9 cellular contexts compared by ENCODE assay signal in the genomic region with DNA sequence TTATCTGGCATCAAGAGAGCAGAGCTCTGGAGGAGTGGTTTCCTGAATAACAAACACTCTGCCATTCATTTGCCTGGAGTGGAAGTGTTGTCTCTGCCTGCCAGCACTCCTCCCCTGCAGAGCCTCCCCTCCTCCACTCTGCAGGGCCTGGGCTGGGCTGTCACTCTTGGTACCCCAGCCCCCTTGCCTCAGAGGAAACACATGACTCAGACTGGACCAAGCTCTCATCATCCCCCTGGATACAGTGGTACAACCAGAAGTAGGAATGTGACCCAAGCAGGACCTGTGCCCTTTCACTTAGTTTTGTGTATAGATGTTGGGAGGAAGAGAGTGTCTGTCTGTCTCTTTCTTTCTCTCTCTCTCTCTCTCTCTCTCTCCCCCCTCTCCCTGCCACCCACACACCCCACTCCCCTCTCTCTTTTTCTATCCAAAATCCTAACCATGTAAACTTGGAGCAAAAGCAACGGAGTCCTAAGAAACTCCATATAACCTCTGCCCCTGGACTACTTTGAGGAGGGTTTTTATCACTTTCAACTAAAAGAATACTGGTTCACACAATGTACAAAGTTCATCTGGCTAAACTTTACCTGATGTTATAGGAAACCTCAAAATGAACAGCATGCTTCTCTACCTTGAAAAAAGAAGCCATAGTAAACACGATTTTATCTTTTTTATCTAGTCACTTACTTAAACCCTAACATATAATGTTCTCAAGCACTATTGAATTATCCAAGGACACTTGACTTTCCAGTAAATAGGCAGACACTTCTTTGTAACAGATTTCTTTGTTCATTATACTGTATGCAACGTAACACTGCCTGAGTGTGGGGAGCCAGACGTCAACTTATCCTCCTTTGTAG. TPM values are rescaled to one million over a fixed set of nuclear protein-coding genes. Genes with fewer than 3 reads are reported as not detected.
A peak's percentile ranks its signal among the peaks of the same experiment; 100 is the strongest.
DNase-seq lines count a peak whose midpoint lies in the region; ATAC-seq, FAIRE-seq and TF ChIP-seq lines count a peak whose summit lies in the region.
"Had no signal": no experiment of that assay in that cellular context is flagged by ENCODE, and none has a peak within 500 bp of the region (broad histone marks: within the 10 kb centered on the region; RNA-seq: fewer than 3 reads in every experiment).

No MANE protein-coding gene starts in this region.

- no peaks in the 10 kb centered on the region for H3K4me1 Mint-ChIP-seq in T-cell

- H3K9me3 ChIP-seq in RWPE2 (ENCODE audit: severe bottlenecking) (no peaks in the 10 kb centered on the region), osteoblast (ENCODE audit: low read depth, low read length) (no peaks in the 10 kb centered on the region)

- no peaks in the 10 kb centered on the region for H3K9me3 Mint-ChIP-seq in T-cell

- H3K79me2 ChIP-seq in osteoblast (ENCODE audit: insufficient read depth, low read length), result peaks cover 37% of the 10 kb centered on the region

- POLR2A ChIA-PET in T-cell (lab: Charles Lee), result no interaction called here

- peak overlapping the region; percentile 16 for H3K4me2 ChIP-seq in osteoblast (ENCODE audit: insufficient read depth, low read length)

- CTCF ChIA-PET in T-cell (lab: Charles Lee), result no interaction called here

- FAIRE-seq in HTR-8/SVneo (lab: Jason Lieb, UNC) (no peak), frontal cortex (lab: Jason Lieb, UNC) (no peak)
- FAIRE-seq: endometrium had no signal

- H3K27ac Mint-ChIP-seq in T-cell, result no peak overlapping the region

- H3K4me3 ChIP-seq in RWPE2 (ENCODE audit: severe bottlenecking), result no peak overlapping the region
- no peak overlapping the region for H3K4me3 ChIP-seq in osteoblast (ENCODE audit: insufficient read depth, low read length)

- TF ChIP-seq CTCF in RWPE2 (IDR thresholded peaks at IDR 0.05; ENCODE audit: poor library complexity, severe bottlenecking), result no peak
- no peak for TF ChIP-seq CTCF in osteoblast (IDR thresholded peaks at IDR 0.05; ENCODE audit: extremely low read depth, low read depth, low read length)

- H2AFZ ChIP-seq in osteoblast (ENCODE audit: low read length), result no peak overlapping the region

- no peaks in the 10 kb centered on the region for H3K36me3 Mint-ChIP-seq in T-cell

- H3K4me1 ChIP-seq in RWPE2 (ENCODE audit: insufficient read depth, poor library complexity, severe bottlenecking) (peaks cover 26% of the 10 kb centered on the region), osteoblast (ENCODE audit: insufficient read depth, low read length) (peaks cover 23% of the 10 kb centered on the region)

- no peak overlapping the region for H3K4me3 Mint-ChIP-seq in T-cell

- H3K36me3 ChIP-seq in RWPE2 (ENCODE audit: low read depth) (peaks cover 3% of the 10 kb centered on the region; the same call in 1 of the 2 replicates), osteoblast (ENCODE audit: insufficient read depth, low read length) (no peaks in the 10 kb centered on the region)

- no peaks in the 10 kb centered on the region for H4K20me1 ChIP-seq in osteoblast (ENCODE audit: insufficient read depth, low read length)

- H3K27me3 ChIP-seq in RWPE2 (ENCODE audit: insufficient read depth, poor library complexity, severe bottlenecking), result no peaks in the 10 kb centered on the region
- H3K27me3 ChIP-seq in osteoblast (ENCODE audit: insufficient read depth, low read length), result no peaks in the 10 kb centered on the region

- ATAC-seq in RWPE2 (ENCODE audit: low read depth) (peak; percentile 55), T-cell (replicated peaks in 1 of 4) (no peak), GM18498 (IDR thresholded peaks at IDR 0.05; ENCODE audit: unreplicated experiment) (no peak)

- peaks cover 0 to 6% of the 10 kb centered on the region in 2 donors for H3K27me3 Mint-ChIP-seq in T-cell

- DNase-seq in HTR-8/SVneo (ENCODE audit: insufficient read length, low spot score) (peak; percentile 10), RWPE2 (ENCODE audit: low spot score) (no peak), frontal cortex (ENCODE audit: low spot score in 2 of 2) (peak; percentile 19 to 23), osteoblast (ENCODE audit: insufficient read length, low spot score, missing footprints) (no peak), NCI-H524 treated with DMSO at 0.1 percent for 48 hours (lab: John Stamatoyannopoulos, UW) (no peak), NK-92 (lab: John Stamatoyannopoulos, UW; ENCODE audit: unreplicated experiment) (no peak), T-cell (no peak)

- H3K27ac ChIP-seq in RWPE2 (ENCODE audit: poor library complexity, severe bottlenecking) (peak overlapping the region; percentile 10), osteoblast (ENCODE audit: low read depth, low read length) (no peak overlapping the region)

RNA-seq across cellular contexts. Expression of gene DOCK4, which starts 43.8 kb away (rescaled TPM):
- total RNA-seq in frontal cortex (70.9 TPM), osteoblast (31.5 and 31.8 TPM in 2 replicates), T-cell (1 to 10 TPM in 2 of 5 donors, under 1 TPM in 3; 0.35 to 1.4 (median 0.85) TPM)

RNA-seq across cellular contexts. Expression of gene ZNF277, which starts 44.1 kb away (rescaled TPM):
- 67.3 TPM for total RNA-seq in frontal cortex
- total RNA-seq in osteoblast, result 58.6 and 69.8 TPM in 2 replicates
- 10 to 100 TPM; 26.6 to 31.4 (median 30.2) TPM for total RNA-seq in T-cell

Comparison
In these comparisons a context has a peak if more than half of its experiments do, and no peak if none do; other contexts are left out.
1. DNase-seq: peak in HTR-8/SVneo (single experiment) and frontal cortex (2 of 2); none in RWPE2 (single experiment), osteoblast (single experiment), NCI-H524 treated with DMSO at 0.1 percent for 48 hours (single experiment), NK-92 (single experiment) and T-cell (0 of 34).
2. RNA of gene DOCK4, which starts 43.8 kb away (total RNA-seq): 70.9 TPM in frontal cortex (single experiment) and 31.5 to 31.8 TPM in osteoblast; 0.35 to 1.4 TPM in T-cell; every median in the first group is over 10 times any median in the second.